In genomic region chr16:1632638-1632970, GRCh38 we compare ENCODE assay signal across 24 cellular contexts.
"Had no signal": no experiment of that assay in that cellular context is flagged by ENCODE, and none has a peak within 500 bp of the region (broad histone marks: within the 10 kb centered on the region; RNA-seq: fewer than 3 reads in every experiment).

No MANE protein-coding gene starts in this region.

- H3K4me3 ChIP-seq: ascending aorta, esophagus squamous epithelium, gastroesophageal sphincter had no signal

- H3K27ac ChIP-seq: ascending aorta, brain microvascular endothelial cell, epithelial cell of prostate, esophagus squamous epithelium, gastroesophageal sphincter had no signal

- H3K9me3 ChIP-seq: ascending aorta, esophagus squamous epithelium, gastroesophageal sphincter had no signal

- ATAC-seq: activated naive CD4-positive, alpha-beta T cell treated with anti-CD3 and anti-CD28 coated beads, Interleukin-2, amount 50 U/mL, for 72 hours; activated T-cell treated with anti-CD3 and anti-CD28 coated beads, Interleukin-2, amount 50 U/mL, for 72 hours; gastroesophageal sphincter; WTC11 had no signal

- DNase-seq: activated CD4-positive, alpha-beta memory T cell treated with anti-CD3 and anti-CD28 coated beads, Interleukin-2, amount 10 ng/mL, durations not matched to agents 7 days and 5 days; activated CD4-positive, alpha-beta T cell treated with anti-CD3 and anti-CD28 coated beads for 1 hour; activated CD4-positive, alpha-beta T cell treated with anti-CD3 and anti-CD28 coated beads for 4 hours; activated CD4-positive, alpha-beta T cell treated with anti-CD3 and anti-CD28 coated beads, Interleukin-2, amount 10 ng/mL, durations not matched to agents 7 days and 5 days; activated CD4-positive, alpha-beta T cell treated with anti-CD3 and anti-CD28 coated beads, Interleukin-2, amount 50 U/mL, for 4 hours; activated CD8-positive, alpha-beta memory T cell treated with anti-CD3 and anti-CD28 coated beads, Interleukin-2, amount 50 U/mL, for 48 hours; activated gamma-delta T cell; activated naive CD4-positive, alpha-beta T cell; activated naive CD4-positive, alpha-beta T cell treated with anti-CD3 and anti-CD28 coated beads, Interleukin-2, amount 10 ng/mL, durations not matched to agents 7 days and 5 days; activated naive CD8-positive, alpha-beta T cell treated with anti-CD3 and anti-CD28 coated beads, Interleukin-2, amount 10 ng/mL, durations not matched to agents 7 days and 5 days; activated T-cell treated with anti-CD3 and anti-CD28 coated beads for 4 hours; activated T-cell treated with anti-CD3 and anti-CD28 coated beads, Interleukin-2, amount 50 U/mL, for 24 hours; activated T-cell treated with anti-CD3 and anti-CD28 coated beads, Interleukin-2, amount 50 U/mL, for 72 hours; brain microvascular endothelial cell; cortex of kidney; dermis blood vessel endothelial cell; effector CD8-positive, alpha-beta T cell; esophagus squamous epithelium; T-helper 2 cell had no signal

- H3K4me1 ChIP-seq: ascending aorta, gastroesophageal sphincter had no signal

- H3K27me3 ChIP-seq: ascending aorta, brain microvascular endothelial cell, esophagus squamous epithelium, gastroesophageal sphincter had no signal
